In genomic region chr1:32291708-32292508, GRCh38 we compare ENCODE assay signal across 8 cellular contexts.
DNase-seq lines count a peak whose midpoint lies in the region; ATAC-seq and FAIRE-seq lines count a peak whose summit lies in the region.

Gene HDAC1 (plus strand): TSS chr1:32292083. CDS start chr1:32292170, 87 bp downstream.

- no peaks in the 10 kb centered on the region for H3K27me3 Mint-ChIP-seq in effector memory CD8-positive, alpha-beta T cell
- H3K27me3 Mint-ChIP-seq in memory B cell, result no peaks in the 10 kb centered on the region

- peaks cover 29% of the 10 kb centered on the region for H3K36me3 Mint-ChIP-seq in effector memory CD8-positive, alpha-beta T cell (ENCODE audit: insufficient read depth)
- peaks cover 8% of the 10 kb centered on the region for H3K36me3 Mint-ChIP-seq in memory B cell

- peak within 1 kb of the TSS; percentile 92 to 97 for H3K4me3 Mint-ChIP-seq in effector memory CD8-positive, alpha-beta T cell
- H3K4me3 Mint-ChIP-seq in memory B cell, result peak within 1 kb of the TSS; percentile 99

- FAIRE-seq in HTR-8/SVneo (lab: Jason Lieb, UNC), result no peak

- peak within 1 kb of the TSS; percentile 93 to 96 for H3K27ac Mint-ChIP-seq in effector memory CD8-positive, alpha-beta T cell
- H3K27ac Mint-ChIP-seq in memory B cell, result peak within 1 kb of the TSS; percentile 91

- no peaks in the 10 kb centered on the region for H3K9me3 Mint-ChIP-seq in effector memory CD8-positive, alpha-beta T cell
- no peaks in the 10 kb centered on the region for H3K9me3 Mint-ChIP-seq in memory B cell

- H3K4me1 Mint-ChIP-seq in effector memory CD8-positive, alpha-beta T cell (ENCODE audit: low read depth in 2 of 2), result peaks cover 33% of the 10 kb centered on the region in 2 donors
- peaks cover 27% of the 10 kb centered on the region for H3K4me1 Mint-ChIP-seq in memory B cell

- ATAC-seq in GM21367 (IDR thresholded peaks at IDR 0.05; ENCODE audit: unreplicated experiment), result peak; percentile 91
- ATAC-seq in effector memory CD8-positive, alpha-beta T cell (replicated peaks), result peak; percentile 95
- ATAC-seq in memory B cell (ENCODE audit: low read depth), result peak; percentile 94

- peak; percentile 92 for DNase-seq in COR-L47 (lab: John Stamatoyannopoulos, UW)
- peak; percentile 95 for DNase-seq in HTR-8/SVneo (ENCODE audit: insufficient read length, low spot score)
- peak; percentile 97 for DNase-seq in NOMO-1 treated with DMSO at 0.1 percent for 48 hours (lab: John Stamatoyannopoulos, UW; ENCODE audit: unreplicated experiment)
- DNase-seq in activated CD8-positive, alpha-beta memory T cell treated with anti-CD3 and anti-CD28 coated beads for 4 hours (ENCODE audit: low read depth in 2 of 2), result peak; percentile 91 to 94
- DNase-seq in effector memory CD8-positive, alpha-beta T cell, result peak; percentile 94 to 96 (median 95)
- peak; percentile 91 to 94 for DNase-seq in memory B cell (ENCODE audit: low spot score in 2 of 2)
- peak; percentile 94 for DNase-seq in stimulated activated CD8-positive, alpha-beta memory T cell treated with anti-CD3 and anti-CD28 coated beads, Interleukin-12 subunit alpha, Interleukin-12 subunit beta, amount 100 ng/mL, for 1 hour (ENCODE audit: low read depth)

Comparison
In these comparisons a context has a peak if more than half of its experiments do, and no peak if none do; other contexts are left out.
1. Peak in every context shown above with its lines: DNase-seq and ATAC-seq.